ENCODE assay signal across 3 cellular contexts in the genomic region with DNA sequence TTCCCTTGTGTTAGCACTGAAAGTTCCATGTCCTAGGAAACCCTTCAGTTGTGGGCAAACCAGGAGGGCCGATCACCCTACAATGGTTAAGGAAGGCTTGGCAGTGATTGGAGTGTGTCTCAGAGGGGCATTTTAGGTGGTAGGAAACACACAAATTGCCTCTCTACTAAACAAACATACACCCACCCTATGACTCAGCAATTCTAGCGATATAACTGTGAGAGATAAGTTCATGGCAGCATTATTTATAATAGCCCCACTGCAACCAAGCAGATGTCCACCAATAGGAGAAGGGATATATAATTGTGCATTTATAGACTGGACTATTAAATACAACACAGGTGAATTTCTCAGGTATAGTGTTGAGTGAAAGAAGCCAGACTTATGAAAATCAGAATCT.
A peak's percentile ranks its signal among the peaks of the same experiment; 100 is the strongest.
TF ChIP-seq lines count a peak whose summit lies in the region.

No MANE protein-coding gene starts in this region.

TF ChIP-seq in A549, 52 proteins besides CTCF, POLR2A, EP300 and RAD21:
- TF ChIP-seq FOSL2 (IDR thresholded peaks at IDR 0.05) (no peak), FOSL2 (CRISPR knock-in tag; IDR thresholded peaks at IDR 0.05) (no peak), NFE2L2 (conservative IDR thresholded peaks at IDR 0.05; ENCODE audit: low read length) (peak; percentile 86), MAFK (IDR thresholded peaks at IDR 0.05; ENCODE audit: partially characterized antibody) (peak; percentile 83)

TF ChIP-seq in GM23338, 12 proteins besides CTCF, POLR2A, EP300 and RAD21:
- no peak for TF ChIP-seq CREB1 (CRISPR knock-in tag; IDR thresholded peaks at IDR 0.05; ENCODE audit: low read depth)
- TF ChIP-seq, protein P1, sequence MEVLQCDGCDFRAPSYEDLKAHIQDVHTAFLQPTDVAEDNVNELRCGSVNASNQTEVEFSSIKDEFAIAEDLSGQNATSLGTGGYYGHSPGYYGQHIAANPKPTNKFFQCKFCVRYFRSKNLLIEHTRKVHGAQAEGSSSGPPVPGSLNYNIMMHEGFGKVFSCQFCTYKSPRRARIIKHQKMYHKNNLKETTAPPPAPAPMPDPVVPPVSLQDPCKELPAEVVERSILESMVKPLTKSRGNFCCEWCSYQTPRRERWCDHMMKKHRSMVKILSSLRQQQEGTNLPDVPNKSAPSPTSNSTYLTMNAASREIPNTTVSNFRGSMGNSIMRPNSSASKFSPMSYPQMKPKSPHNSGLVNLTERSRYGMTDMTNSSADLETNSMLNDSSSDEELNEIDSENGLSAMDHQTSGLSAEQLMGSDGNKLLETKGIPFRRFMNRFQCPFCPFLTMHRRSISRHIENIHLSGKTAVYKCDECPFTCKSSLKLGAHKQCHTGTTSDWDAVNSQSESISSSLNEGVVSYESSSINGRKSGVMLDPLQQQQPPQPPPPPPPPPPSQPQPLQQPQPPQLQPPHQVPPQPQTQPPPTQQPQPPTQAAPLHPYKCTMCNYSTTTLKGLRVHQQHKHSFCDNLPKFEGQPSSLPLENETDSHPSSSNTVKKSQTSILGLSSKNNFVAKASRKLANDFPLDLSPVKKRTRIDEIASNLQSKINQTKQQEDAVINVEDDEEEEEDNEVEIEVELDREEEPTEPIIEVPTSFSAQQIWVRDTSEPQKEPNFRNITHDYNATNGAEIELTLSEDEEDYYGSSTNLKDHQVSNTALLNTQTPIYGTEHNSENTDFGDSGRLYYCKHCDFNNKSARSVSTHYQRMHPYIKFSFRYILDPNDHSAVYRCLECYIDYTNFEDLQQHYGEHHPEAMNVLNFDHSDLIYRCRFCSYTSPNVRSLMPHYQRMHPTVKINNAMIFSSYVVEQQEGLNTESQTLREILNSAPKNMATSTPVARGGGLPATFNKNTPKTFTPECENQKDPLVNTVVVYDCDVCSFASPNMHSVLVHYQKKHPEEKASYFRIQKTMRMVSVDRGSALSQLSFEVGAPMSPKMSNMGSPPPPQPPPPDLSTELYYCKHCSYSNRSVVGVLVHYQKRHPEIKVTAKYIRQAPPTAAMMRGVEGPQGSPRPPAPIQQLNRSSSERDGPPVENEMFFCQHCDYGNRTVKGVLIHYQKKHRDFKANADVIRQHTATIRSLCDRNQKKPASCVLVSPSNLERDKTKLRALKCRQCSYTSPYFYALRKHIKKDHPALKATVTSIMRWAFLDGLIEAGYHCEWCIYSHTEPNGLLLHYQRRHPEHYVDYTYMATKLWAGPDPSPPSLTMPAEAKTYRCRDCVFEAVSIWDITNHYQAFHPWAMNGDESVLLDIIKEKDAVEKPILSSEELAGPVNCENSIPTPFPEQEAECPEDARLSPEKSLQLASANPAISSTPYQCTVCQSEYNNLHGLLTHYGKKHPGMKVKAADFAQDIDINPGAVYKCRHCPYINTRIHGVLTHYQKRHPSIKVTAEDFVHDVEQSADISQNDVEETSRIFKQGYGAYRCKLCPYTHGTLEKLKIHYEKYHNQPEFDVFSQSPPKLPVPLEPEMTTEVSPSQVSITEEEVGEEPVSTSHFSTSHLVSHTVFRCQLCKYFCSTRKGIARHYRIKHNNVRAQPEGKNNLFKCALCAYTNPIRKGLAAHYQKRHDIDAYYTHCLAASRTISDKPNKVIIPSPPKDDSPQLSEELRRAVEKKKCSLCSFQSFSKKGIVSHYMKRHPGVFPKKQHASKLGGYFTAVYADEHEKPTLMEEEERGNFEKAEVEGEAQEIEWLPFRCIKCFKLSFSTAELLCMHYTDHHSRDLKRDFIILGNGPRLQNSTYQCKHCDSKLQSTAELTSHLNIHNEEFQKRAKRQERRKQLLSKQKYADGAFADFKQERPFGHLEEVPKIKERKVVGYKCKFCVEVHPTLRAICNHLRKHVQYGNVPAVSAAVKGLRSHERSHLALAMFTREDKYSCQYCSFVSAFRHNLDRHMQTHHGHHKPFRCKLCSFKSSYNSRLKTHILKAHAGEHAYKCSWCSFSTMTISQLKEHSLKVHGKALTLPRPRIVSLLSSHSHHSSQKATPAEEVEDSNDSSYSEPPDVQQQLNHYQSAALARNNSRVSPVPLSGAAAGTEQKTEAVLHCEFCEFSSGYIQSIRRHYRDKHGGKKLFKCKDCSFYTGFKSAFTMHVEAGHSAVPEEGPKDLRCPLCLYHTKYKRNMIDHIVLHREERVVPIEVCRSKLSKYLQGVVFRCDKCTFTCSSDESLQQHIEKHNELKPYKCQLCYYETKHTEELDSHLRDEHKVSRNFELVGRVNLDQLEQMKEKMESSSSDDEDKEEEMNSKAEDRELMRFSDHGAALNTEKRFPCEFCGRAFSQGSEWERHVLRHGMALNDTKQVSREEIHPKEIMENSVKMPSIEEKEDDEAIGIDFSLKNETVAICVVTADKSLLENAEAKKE (CRISPR knock-in tag; IDR thresholded peaks at IDR 0.05), result no peak

TF ChIP-seq in K562, 482 proteins besides CTCF, POLR2A, EP300 and RAD21:
- TF ChIP-seq NFE2L1 (tag; IDR thresholded peaks at IDR 0.05; ENCODE audit: borderline replicate concordance, low read depth) (peak; percentile 54), KDM5B (IDR thresholded peaks at IDR 0.05; ENCODE audit: insufficient replicate concordance, low read depth, low read length) (no peak), MAFG (tag; conservative IDR thresholded peaks at IDR 0.05) (peak; percentile 58), MYC (IDR thresholded peaks at IDR 0.05; ENCODE audit: low read depth, low read length) (no peak), MYC (CRISPR knock-in tag; IDR thresholded peaks at IDR 0.05; ENCODE audit: borderline replicate concordance, low read depth) (no peak), XRCC4 (IDR thresholded peaks at IDR 0.05; ENCODE audit: extremely low read depth, insufficient read depth, insufficient read length) (no peak), C11orf30 (IDR thresholded peaks at IDR 0.05; ENCODE audit: low read depth) (0 out of 2 replicates have a peak, but pooled peaks have one; percentile 20), MAFF (IDR thresholded peaks at IDR 0.05; ENCODE audit: low read length) (peak; percentile 48; the same call in 1 of the 2 replicates), ZNF75A (CRISPR knock-in tag; IDR thresholded peaks at IDR 0.05) (no peak), NFE2 (IDR thresholded peaks at IDR 0.05; ENCODE audit: low read depth) (peak; percentile 58), ZNF717 (CRISPR knock-in tag; IDR thresholded peaks at IDR 0.05) (no peak), ZNF316 (IDR thresholded peaks at IDR 0.05) (peak; percentile 64)
